Comparison of ENCODE assay signal across 8 cellular contexts in the genomic region with DNA sequence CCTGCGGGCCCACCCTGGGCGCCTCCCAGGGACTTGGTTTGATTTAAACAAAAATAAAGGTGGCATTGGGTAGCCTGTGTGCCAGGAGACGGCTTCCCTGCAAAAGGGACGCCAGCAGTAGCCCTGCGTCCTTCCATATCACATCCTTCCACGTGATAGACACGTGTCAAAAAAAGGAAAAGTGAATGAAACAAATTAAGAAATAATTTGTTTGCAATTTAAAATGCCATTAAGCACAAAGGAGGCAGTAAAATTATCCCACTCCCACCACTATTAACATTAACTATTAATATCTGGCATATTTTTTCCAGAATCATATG.
DNase-seq lines count a peak whose midpoint lies in the region; ATAC-seq and TF ChIP-seq lines count a peak whose summit lies in the region.

No MANE protein-coding gene starts in this region.

- DNase-seq in GM12864 (ENCODE audit: low read depth), result no peak
- no peak for DNase-seq in foreskin fibroblast
- DNase-seq in skeletal muscle cell (ENCODE audit: low read depth), result no peak
- no peak for DNase-seq in NCI-H226
- DNase-seq in GM10266 (ENCODE audit: extremely low spot score), result no peak
- DNase-seq in KBM-7, result no peak

- in situ Hi-C loops in KBM-7 (cut with MboI; ENCODE audit: low pct_unique_long_range_greater_than_20kb, low sequenced_read_pairs), result no loop called here

- TF ChIP-seq CTCF in GM12864 (IDR thresholded peaks at IDR 0.05; ENCODE audit: low read depth, low read length, missing control alignments) (no peak), WI38 (IDR thresholded peaks at IDR 0.05; ENCODE audit: low read depth, low read length) (no peak), foreskin fibroblast (IDR thresholded peaks at IDR 0.05; ENCODE audit: low read depth, low read length) (no peak), GM10266 (IDR thresholded peaks at IDR 0.05; ENCODE audit: control insufficient read depth, insufficient read depth, low read depth, missing control alignments) (no peak)

- H3K4me3 ChIP-seq in GM12864 (ENCODE audit: low read depth, low read length) (peak overlapping the region; percentile 12; the same call in 1 of the 2 replicates), WI38 (ENCODE audit: low read depth, low read length) (peak overlapping the region; percentile 46), foreskin fibroblast (ENCODE audit: low read depth in 1 of 2, low read length in 2 of 2) (peak overlapping the region; percentile 41 to 46), skeletal muscle cell (ENCODE audit: low read depth, low read length) (peak overlapping the region; percentile 46)

- no peak for ATAC-seq in HG03095 (IDR thresholded peaks at IDR 0.05; ENCODE audit: unreplicated experiment)
